1 cellular context compared by ENCODE assay signal in genomic region chr1:154327466-154328317, GRCh38.
TF ChIP-seq lines count a peak whose summit lies in the region.

No MANE protein-coding gene starts in this region.

TF ChIP-seq in GM23338, 12 proteins besides CTCF, POLR2A, EP300 and RAD21 (continued from another document):
- TF ChIP-seq REST (IDR thresholded peaks at IDR 0.05; ENCODE audit: unreplicated experiment): no peak
- TF ChIP-seq EZH2phosphoT487 (IDR thresholded peaks at IDR 0.05; ENCODE audit: unreplicated experiment): no peak
